9 cellular contexts compared by ENCODE assay signal in the genomic region with DNA sequence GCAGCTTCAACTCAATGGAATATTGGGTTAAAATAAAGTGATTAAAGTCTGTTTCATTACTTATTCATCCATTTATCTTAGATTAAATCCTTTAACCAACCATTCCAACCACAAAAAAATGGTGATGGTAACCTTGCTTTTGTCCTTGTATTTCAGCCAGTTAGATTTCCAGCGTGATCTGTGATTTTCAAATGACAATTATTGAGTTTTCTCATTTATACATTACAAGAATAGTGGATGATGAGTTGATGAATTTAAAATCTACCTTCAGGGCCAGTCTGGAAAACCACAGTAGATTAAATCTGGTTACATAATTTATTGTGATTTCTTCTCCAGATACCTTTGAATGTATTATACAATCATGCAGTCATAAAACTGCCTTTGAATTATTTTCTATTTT. TPM values are rescaled to one million over a fixed set of nuclear protein-coding genes. Genes with fewer than 3 reads are reported as not detected.
"Had no signal": no experiment of that assay in that cellular context is flagged by ENCODE, and none has a peak within 500 bp of the region (broad histone marks: within the 10 kb centered on the region; RNA-seq: fewer than 3 reads in every experiment).

No MANE protein-coding gene starts in this region.

- H3K4me1 ChIP-seq: HAP-1 had no signal

- H2AFZ ChIP-seq: GM23248, GM23338 had no signal

- H3K9ac ChIP-seq: GM23248 had no signal

- H3K27ac ChIP-seq: GM23248 had no signal

- H3K36me3 ChIP-seq: HAP-1 had no signal

- H3K4me3 ChIP-seq: GM23248, GM23338, HAP-1 had no signal

- H3K9me3 ChIP-seq: HAP-1 had no signal

- ATAC-seq: GM23338, HCT116 had no signal

- DNase-seq: GM23248, GOT3, H7, H9, HCEC 1CT, HFFc6 had no signal

- H3K4me2 ChIP-seq: GM23338 had no signal

RNA-seq across cellular contexts. Expression of a gene that starts 29.7 kb away (rescaled TPM):
- polyA plus RNA-seq: GM23248 had no signal
